ENCODE assay signal across 8 cellular contexts in genomic region chr12:51953011-51953568, GRCh38. TPM values are rescaled to one million over a fixed set of nuclear protein-coding genes. Genes with fewer than 3 reads are reported as not detected.
A peak's percentile ranks its signal among the peaks of the same experiment; 100 is the strongest.
DNase-seq lines count a peak whose midpoint lies in the region; ATAC-seq and TF ChIP-seq lines count a peak whose summit lies in the region.

No MANE protein-coding gene starts in this region.

- H3K27me3 ChIP-seq in suprapubic skin: no peaks in the 10 kb centered on the region

- WGBS in suprapubic skin: 35% methylated on average over 11 of the region's 11 CpGs

- H3K9me3 Mint-ChIP-seq in activated CD4-positive, alpha-beta T cell treated with anti-CD3 and anti-CD28 coated beads for 36 hours (ENCODE audit: low read depth): no peaks in the 10 kb centered on the region
- H3K9me3 Mint-ChIP-seq in activated naive CD8-positive, alpha-beta T cell treated with anti-CD3 and anti-CD28 coated beads, Interleukin-2, amount 10 ng/mL, durations not matched to agents 7 days and 5 days: no peaks in the 10 kb centered on the region

- peaks cover 55% of the 10 kb centered on the region for H3K4me1 ChIP-seq in suprapubic skin

- POLR2A ChIA-PET in activated CD4-positive, alpha-beta T cell treated with anti-CD3 and anti-CD28 coated beads for 36 hours (lab: Charles Lee): interaction anchor here (0.7 kb wide), 1 partner anchor 1219 kb away, joined by 3 read pairs; no protein-coding TSS in a partner anchor
- POLR2A ChIA-PET in activated naive CD8-positive, alpha-beta T cell treated with anti-CD3 and anti-CD28 coated beads, Interleukin-2, amount 10 ng/mL, durations not matched to agents 7 days and 5 days (lab: Charles Lee): no interaction called here

- no peaks in the 10 kb centered on the region for H3K36me3 ChIP-seq in suprapubic skin

- no peak for TF ChIP-seq POLR2A in suprapubic skin (IDR thresholded peaks at IDR 0.05)

- H3K36me3 Mint-ChIP-seq in activated CD4-positive, alpha-beta T cell treated with anti-CD3 and anti-CD28 coated beads for 36 hours (ENCODE audit: low read depth): no peaks in the 10 kb centered on the region
- peaks cover 1% of the 10 kb centered on the region for H3K36me3 Mint-ChIP-seq in activated naive CD8-positive, alpha-beta T cell treated with anti-CD3 and anti-CD28 coated beads, Interleukin-2, amount 10 ng/mL, durations not matched to agents 7 days and 5 days

- peak overlapping the region; percentile 98 for H3K4me3 ChIP-seq in suprapubic skin

- peak overlapping the region; percentile 44 for H3K27ac Mint-ChIP-seq in activated CD4-positive, alpha-beta T cell treated with anti-CD3 and anti-CD28 coated beads for 36 hours
- H3K27ac Mint-ChIP-seq in activated naive CD8-positive, alpha-beta T cell treated with anti-CD3 and anti-CD28 coated beads, Interleukin-2, amount 10 ng/mL, durations not matched to agents 7 days and 5 days: no peak overlapping the region

- CTCF ChIA-PET in activated CD4-positive, alpha-beta T cell treated with anti-CD3 and anti-CD28 coated beads for 36 hours (lab: Charles Lee): interaction anchor here (1.2 kb wide), 1 partner anchor 72 kb away, joined by 3 read pairs; no protein-coding TSS in a partner anchor

- H3K4me1 Mint-ChIP-seq in activated CD4-positive, alpha-beta T cell treated with anti-CD3 and anti-CD28 coated beads for 36 hours: peaks cover 43% of the 10 kb centered on the region
- H3K4me1 Mint-ChIP-seq in activated naive CD8-positive, alpha-beta T cell treated with anti-CD3 and anti-CD28 coated beads, Interleukin-2, amount 10 ng/mL, durations not matched to agents 7 days and 5 days: peaks cover 26% of the 10 kb centered on the region

- H3K9me3 ChIP-seq in suprapubic skin: no peaks in the 10 kb centered on the region

- intact Hi-C loops in activated CD4-positive, alpha-beta T cell treated with anti-CD3 and anti-CD28 coated beads for 36 hours (cut with DNase I, micrococcal nuclease): loop anchor here in 1 of 2 experiments (5.0 kb wide), 2 partner anchors 1054 to 1671 kb away; partner anchors contain the start of genes EIF4B and LIMA1

- no peak for TF ChIP-seq EP300 in suprapubic skin (IDR thresholded peaks at IDR 0.05)

- H3K27ac ChIP-seq in suprapubic skin: peak overlapping the region; percentile 99

- H3K4me3 Mint-ChIP-seq in activated CD4-positive, alpha-beta T cell treated with anti-CD3 and anti-CD28 coated beads for 36 hours: peak overlapping the region; percentile 75
- H3K4me3 Mint-ChIP-seq in activated naive CD8-positive, alpha-beta T cell treated with anti-CD3 and anti-CD28 coated beads, Interleukin-2, amount 10 ng/mL, durations not matched to agents 7 days and 5 days: peak overlapping the region; percentile 78

- peaks cover 8% of the 10 kb centered on the region for H3K27me3 Mint-ChIP-seq in activated CD4-positive, alpha-beta T cell treated with anti-CD3 and anti-CD28 coated beads for 36 hours
- peaks cover 25% of the 10 kb centered on the region for H3K27me3 Mint-ChIP-seq in activated naive CD8-positive, alpha-beta T cell treated with anti-CD3 and anti-CD28 coated beads, Interleukin-2, amount 10 ng/mL, durations not matched to agents 7 days and 5 days

- no peak for TF ChIP-seq CTCF in suprapubic skin (IDR thresholded peaks at IDR 0.05)
- no peak for TF ChIP-seq CTCF in GM10266 (IDR thresholded peaks at IDR 0.05; ENCODE audit: control insufficient read depth, insufficient read depth, low read depth, missing control alignments)

- no peak for DNase-seq in activated CD4-positive, alpha-beta T cell treated with anti-CD3 and anti-CD28 coated beads for 36 hours
- DNase-seq in activated CD4-positive, alpha-beta T cell treated with anti-CD3 and anti-CD28 coated beads for 1 hour: no peak
- no peak for DNase-seq in activated naive CD8-positive, alpha-beta T cell treated with anti-CD3 and anti-CD28 coated beads, Interleukin-2, amount 10 ng/mL, durations not matched to agents 7 days and 5 days
- DNase-seq in left kidney (ENCODE audit: low read depth, low spot score): peak; percentile 55
- no peak for DNase-seq in suprapubic skin (ENCODE audit: low spot score in 2 of 2)
- no peak for DNase-seq in HPDE6-E6E7 (ENCODE audit: extremely low spot score)
- DNase-seq in stimulated activated CD4-positive, alpha-beta T cell treated with anti-CD3 and anti-CD28 coated beads, Interleukin-2, amount 100 ng/mL, for 24 hours: no peak
- no peak for DNase-seq in GM10266 (ENCODE audit: extremely low spot score)

- ATAC-seq in activated CD4-positive, alpha-beta T cell treated with anti-CD3 and anti-CD28 coated beads for 36 hours: no peak
- ATAC-seq in activated naive CD8-positive, alpha-beta T cell treated with anti-CD3 and anti-CD28 coated beads, Interleukin-2, amount 10 ng/mL, durations not matched to agents 7 days and 5 days (ENCODE audit: low read depth): no peak

RNA-seq across cellular contexts. Expression of gene ACVR1B, which starts 1.6 kb away (rescaled TPM):
- total RNA-seq in activated CD4-positive, alpha-beta T cell treated with anti-CD3 and anti-CD28 coated beads for 36 hours: 10 to 100 TPM; 10.1 to 12.7 TPM
- 10 to 100 TPM in 1 of 2 experiments, 1 to 10 TPM in 1; 9.3 to 10.2 TPM for total RNA-seq in activated naive CD8-positive, alpha-beta T cell treated with anti-CD3 and anti-CD28 coated beads, Interleukin-2, amount 10 ng/mL, durations not matched to agents 7 days and 5 days
- 100 to 1,000 TPM in 1 of 4 donors, 10 to 100 TPM in 3; 40.5 to 103 (median 57.3) TPM for total RNA-seq in suprapubic skin

RNA-seq across cellular contexts. Expression of gene ACVRL1, which starts 45.8 kb away (rescaled TPM):
- total RNA-seq in activated CD4-positive, alpha-beta T cell treated with anti-CD3 and anti-CD28 coated beads for 36 hours: not detected
- total RNA-seq in activated naive CD8-positive, alpha-beta T cell treated with anti-CD3 and anti-CD28 coated beads, Interleukin-2, amount 10 ng/mL, durations not matched to agents 7 days and 5 days: not detected
- total RNA-seq in suprapubic skin: 10 to 100 TPM; 31.2 to 43.4 (median 39.0) TPM

RNA-seq across cellular contexts. Expression of gene TAMALIN, which starts 53.7 kb away (rescaled TPM):
- total RNA-seq in activated CD4-positive, alpha-beta T cell treated with anti-CD3 and anti-CD28 coated beads for 36 hours: 10 to 100 TPM in 1 of 2 experiments, 1 to 10 TPM in 1; 6.4 to 11.5 TPM
- total RNA-seq in activated naive CD8-positive, alpha-beta T cell treated with anti-CD3 and anti-CD28 coated beads, Interleukin-2, amount 10 ng/mL, durations not matched to agents 7 days and 5 days: 10 to 100 TPM; 17.1 to 19.9 TPM
- total RNA-seq in suprapubic skin: 10 to 100 TPM; 11.5 to 14.5 (median 12.5) TPM

Comparison
In these comparisons a context has a peak if more than half of its experiments do, and no peak if none do; other contexts are left out.
1. RNA of gene ACVRL1, which starts 45.8 kb away (total RNA-seq): 31.2 to 43.4 TPM in suprapubic skin; not detected in activated CD4-positive, alpha-beta T cell treated with anti-CD3 and anti-CD28 coated beads for 36 hours and not detected in activated naive CD8-positive, alpha-beta T cell treated with anti-CD3 and anti-CD28 coated beads, Interleukin-2, amount 10 ng/mL, durations not matched to agents 7 days and 5 days; every median in the first group is over 10 times any median in the second.